9 cellular contexts compared by ENCODE assay signal in genomic region chr7:26167293-26167934, GRCh38. TPM values are rescaled to one million over a fixed set of nuclear protein-coding genes. Genes with fewer than 3 reads are reported as not detected.
DNase-seq lines count a peak whose midpoint lies in the region; ATAC-seq and TF ChIP-seq lines count a peak whose summit lies in the region.
"Had no signal": no experiment of that assay in that cellular context is flagged by ENCODE, and none has a peak within 500 bp of the region (broad histone marks: within the 10 kb centered on the region; RNA-seq: fewer than 3 reads in every experiment).

No MANE protein-coding gene starts in this region.

- H3K14ac ChIP-seq in mesenchymal stem cell (ENCODE audit: low read length in 2 of 2) = no peak overlapping the region

- H2BK120ac ChIP-seq in mesenchymal stem cell (ENCODE audit: low read depth, low read length) = no peak overlapping the region

- H2BK5ac ChIP-seq in mesenchymal stem cell (ENCODE audit: low read depth, low read length, poor library complexity, severe bottlenecking) = no peak overlapping the region

- no peak overlapping the region for H4K8ac ChIP-seq in mesenchymal stem cell (ENCODE audit: low read length)

- no peak overlapping the region for H2BK12ac ChIP-seq in mesenchymal stem cell (ENCODE audit: low read length in 2 of 2)

- no peaks in the 10 kb centered on the region for H3K9me3 ChIP-seq in OCI-LY3 (ENCODE audit: insufficient read depth, low read length)
- H3K9me3 ChIP-seq in mesenchymal stem cell (ENCODE audit: control insufficient read depth, low read length) = no peaks in the 10 kb centered on the region
- H3K9me3 ChIP-seq in adrenal gland (replicated peaks in 1 of 3) = no peaks in the 10 kb centered on the region
- H3K9me3 ChIP-seq: lower lobe of right lung had no signal

- H3K4me1 ChIP-seq in OCI-LY3 (ENCODE audit: low read length) = peaks cover 25% of the 10 kb centered on the region
- peaks cover 9% of the 10 kb centered on the region for H3K4me1 ChIP-seq in mesenchymal stem cell (ENCODE audit: control insufficient read depth, insufficient read depth, low read depth, low read length)
- H3K4me1 ChIP-seq in adrenal gland (replicated peaks in 1 of 2) = no peaks in the 10 kb centered on the region
- H3K4me1 ChIP-seq: lower lobe of right lung had no signal

- H3K4me2 ChIP-seq in OCI-LY3 (ENCODE audit: low read length) (peak overlapping the region; percentile 80), mesenchymal stem cell (ENCODE audit: low read length, poor library complexity, severe bottlenecking) (no peak overlapping the region)

- no peak for TF ChIP-seq POLR2A in adrenal gland (IDR thresholded peaks at IDR 0.05)

- H3K4ac ChIP-seq in mesenchymal stem cell (ENCODE audit: low read depth in 1 of 2, low read length in 2 of 2) = no peak overlapping the region

- no peak overlapping the region for H3K23ac ChIP-seq in mesenchymal stem cell (ENCODE audit: low read length in 2 of 2)

- H3K79me2 ChIP-seq in OCI-LY3 (ENCODE audit: low read length) = peaks cover 80% of the 10 kb centered on the region

- H3K9ac ChIP-seq in OCI-LY3 (ENCODE audit: low read length) (peak overlapping the region; percentile 67), mesenchymal stem cell (ENCODE audit: low read length) (no peak overlapping the region)

- H2BK15ac ChIP-seq in mesenchymal stem cell (ENCODE audit: low read depth, poor library complexity, severe bottlenecking) = no peak overlapping the region

- H3K27me3 ChIP-seq in OCI-LY3 (ENCODE audit: low read depth, low read length) (no peaks in the 10 kb centered on the region), mesenchymal stem cell (ENCODE audit: control insufficient read depth in 1 of 2, insufficient read depth in 1 of 2, low read length in 2 of 2) (peaks cover 0 to 3% of the 10 kb centered on the region in 2 experiments), adrenal gland (no peaks in the 10 kb centered on the region)

- TF ChIP-seq CTCF in OCI-LY3 (IDR thresholded peaks at IDR 0.05; ENCODE audit: low read depth, low read length) = no peak
- TF ChIP-seq CTCF in adrenal gland (IDR thresholded peaks at IDR 0.05) = no peak

- no peak overlapping the region for H4K91ac ChIP-seq in mesenchymal stem cell (ENCODE audit: low read length)

- no peak overlapping the region for H2AFZ ChIP-seq in OCI-LY3 (ENCODE audit: low read depth, low read length)
- H2AFZ ChIP-seq in mesenchymal stem cell (ENCODE audit: low read depth, low read length) = no peak overlapping the region

- H3K18ac ChIP-seq in mesenchymal stem cell (ENCODE audit: low read depth in 1 of 2, low read length in 2 of 2) = no peak overlapping the region

- peaks cover 22% of the 10 kb centered on the region for H3K79me1 ChIP-seq in mesenchymal stem cell (replicated peaks; ENCODE audit: low read length, poor library complexity, severe bottlenecking)

- WGBS in mesenchymal stem cell = 89% methylated on average over 1 of the region's 3 CpGs
- WGBS in adrenal gland, 4 donors = 87 to 97% (median 92%) methylated on average over 3 of the region's 3 CpGs

- peaks cover 18% of the 10 kb centered on the region for H3K36me3 ChIP-seq in OCI-LY3 (replicated peaks; ENCODE audit: low read depth, low read length)
- H3K36me3 ChIP-seq in mesenchymal stem cell (ENCODE audit: control insufficient read depth in 1 of 2, insufficient read depth in 2 of 2, low read depth in 1 of 2, low read length in 2 of 2) = no peaks in the 10 kb centered on the region
- H3K36me3 ChIP-seq in adrenal gland (replicated peaks in 1 of 2) = no peaks in the 10 kb centered on the region
- H3K36me3 ChIP-seq: lower lobe of right lung had no signal

- H3K4me3 ChIP-seq in OCI-LY3 (ENCODE audit: low read length) (peak overlapping the region; percentile 57), mesenchymal stem cell (ENCODE audit: insufficient read depth in 1 of 2, low read depth in 1 of 2, low read length in 2 of 2) (no peak overlapping the region), adrenal gland (no peak overlapping the region)
- H3K4me3 ChIP-seq: lower lobe of right lung had no signal

- H4K20me1 ChIP-seq in OCI-LY3 (ENCODE audit: insufficient read depth, low read length) = peaks cover 9% of the 10 kb centered on the region; the same call in 1 of the 2 replicates

- peak overlapping the region; percentile 98 for H3K27ac ChIP-seq in OCI-LY3 (ENCODE audit: low read length)
- no peak overlapping the region for H3K27ac ChIP-seq in mesenchymal stem cell (ENCODE audit: low read length, poor library complexity, severe bottlenecking)
- no peak overlapping the region for H3K27ac ChIP-seq in adrenal gland
- H3K27ac ChIP-seq: lower lobe of right lung had no signal

- ATAC-seq in GM18870 (IDR thresholded peaks at IDR 0.05; ENCODE audit: unreplicated experiment) (peak; percentile 76), GM21786 (IDR thresholded peaks at IDR 0.05; ENCODE audit: unreplicated experiment) (peak; percentile 91)

- DNase-seq in mesenchymal stem cell (no peak), superior temporal gyrus (ENCODE audit: extremely low spot score) (no peak), adrenal gland (no peak), GOT3 (lab: John Stamatoyannopoulos, UW) (no peak), iPS-NIHi7 (ENCODE audit: extremely low spot score) (no peak)
- DNase-seq: lower lobe of right lung had no signal

- peak overlapping the region; percentile 68 for H2AK5ac ChIP-seq in mesenchymal stem cell (ENCODE audit: low read length, severe bottlenecking)

- intact Hi-C loops in adrenal gland (cut with DNase I) = no loop called here

RNA-seq across cellular contexts. Expression of gene NFE2L3, which starts 15.4 kb away (rescaled TPM):
- 17.7 TPM for polyA plus RNA-seq in mesenchymal stem cell (2013, experiment 1 of 2)
- 17.2 TPM for polyA plus RNA-seq in mesenchymal stem cell (2013, experiment 2 of 2)
- total RNA-seq in adrenal gland = 1 to 10 TPM in 4 of 8 donors, under 1 TPM in 4; 0.16 to 4.0 (median 0.96) TPM
- polyA plus RNA-seq in adrenal gland = under 1 TPM; 0.48 to 0.77 (median 0.60) TPM

RNA-seq across cellular contexts. Expression of gene HNRNPA2B1, which starts 33.1 kb away (rescaled TPM):
- 309 TPM for polyA plus RNA-seq in mesenchymal stem cell (2013, experiment 1 of 2)
- 309 TPM for polyA plus RNA-seq in mesenchymal stem cell (2013, experiment 2 of 2)
- total RNA-seq in adrenal gland = 100 to 1,000 TPM in 7 of 8 donors, 10 to 100 TPM in 1; 98.1 to 413 (median 267) TPM
- polyA plus RNA-seq in adrenal gland = 1,000 to 10,000 TPM in 2 of 3 donors, 100 to 1,000 TPM in 1; 987 to 1,201 (median 1,150) TPM

RNA-seq across cellular contexts. Expression of gene CBX3, which starts 34.1 kb away (rescaled TPM):
- 144 TPM for polyA plus RNA-seq in mesenchymal stem cell (2013, experiment 1 of 2)
- polyA plus RNA-seq in mesenchymal stem cell (2013, experiment 2 of 2) = 150 TPM
- 100 to 1,000 TPM in 4 of 8 donors, 10 to 100 TPM in 4; 35.2 to 164 (median 87.8) TPM for total RNA-seq in adrenal gland
- polyA plus RNA-seq in adrenal gland = 100 to 1,000 TPM in 1 of 3 donors, 10 to 100 TPM in 2; 67.4 to 203 (median 74.1) TPM
